8 cellular contexts compared by ENCODE assay signal in the genomic region with DNA sequence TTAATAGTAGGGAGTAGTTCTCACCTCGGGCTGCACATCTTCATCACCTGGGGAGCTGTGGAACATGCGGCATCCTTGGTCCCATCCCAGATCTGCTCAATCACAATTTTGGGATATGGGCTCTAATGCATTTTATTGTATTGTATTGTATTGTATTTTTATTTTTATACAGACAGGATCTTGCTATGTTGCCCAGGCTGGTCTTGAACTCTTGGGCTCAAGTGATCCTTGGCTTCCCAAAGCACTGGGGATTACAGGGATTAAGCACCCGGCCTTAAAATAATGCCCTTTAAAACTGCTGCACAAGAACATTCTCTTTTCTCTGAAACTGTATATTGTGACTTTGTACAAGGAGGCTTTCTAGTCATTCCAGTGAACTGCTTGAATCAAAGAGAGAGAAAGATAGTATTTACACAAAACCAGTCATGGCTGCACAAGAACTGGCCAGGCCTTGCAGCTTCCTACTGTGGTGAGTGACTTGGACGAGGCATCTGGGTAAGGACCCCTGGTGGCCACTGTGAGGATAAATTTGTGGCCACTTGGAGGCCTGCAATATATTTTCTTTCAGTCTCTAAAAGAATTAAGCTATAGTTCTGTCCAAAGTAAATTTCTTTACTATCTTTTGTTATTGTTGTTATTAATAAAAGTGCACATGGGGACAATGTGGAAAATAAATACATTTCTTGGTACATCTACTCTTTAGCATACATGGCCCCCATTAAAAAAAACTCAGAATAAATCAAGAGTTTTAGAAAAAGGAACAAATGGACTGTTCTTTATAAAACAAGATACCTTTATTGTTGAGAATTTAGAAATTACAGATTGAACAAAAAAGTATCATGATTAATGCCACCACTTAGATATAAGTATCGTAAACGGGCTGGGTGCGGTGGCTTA. TPM values are rescaled to one million over a fixed set of nuclear protein-coding genes. Genes with fewer than 3 reads are reported as not detected.
DNase-seq lines count a peak whose midpoint lies in the region; ATAC-seq and TF ChIP-seq lines count a peak whose summit lies in the region.

No MANE protein-coding gene starts in this region.

- intact Hi-C loops in uterus (cut with DNase I; ENCODE audit: low total_unique reads): loop anchor here (10.0 kb wide), 1 partner anchor 170 kb away; no protein-coding TSS in a partner anchor

- peak; percentile 65 for DNase-seq in CD1c-positive myeloid dendritic cell (ENCODE audit: extremely low spot score)
- DNase-seq in LNCaP clone FGC (ENCODE audit: low read depth): peak; percentile 70
- peak; percentile 62 to 79 for DNase-seq in SJSA1 (ENCODE audit: low read depth in 1 of 2, low spot score in 2 of 2)
- DNase-seq in activated naive CD4-positive, alpha-beta T cell treated with Interleukin-2 at 50 U/mL for 16 hours: peak; percentile 59
- DNase-seq in globus pallidus (ENCODE audit: low spot score): peak; percentile 76
- peak; percentile 82 for DNase-seq in pons (ENCODE audit: low spot score)
- DNase-seq in uterus: peak; percentile 43 to 53

- TF ChIP-seq CTCF in LNCaP clone FGC (IDR thresholded peaks at IDR 0.05; ENCODE audit: control insufficient read depth, extremely low read depth, insufficient read depth) (peak; percentile 72), uterus (IDR thresholded peaks at IDR 0.05) (peak; percentile 58 to 69 (median 64))

- H3K27me3 ChIP-seq in SJSA1 (replicated peaks): no peaks in the 10 kb centered on the region
- no peaks in the 10 kb centered on the region for H3K27me3 ChIP-seq in uterus

- no peak overlapping the region for H3K4me3 ChIP-seq in LNCaP clone FGC (ENCODE audit: low read depth, low read length)
- no peak overlapping the region for H3K4me3 ChIP-seq in SJSA1
- H3K4me3 ChIP-seq in uterus: no peak overlapping the region

- TF ChIP-seq POLR2A in uterus (IDR thresholded peaks at IDR 0.05): no peak

- ATAC-seq in GM19455 (IDR thresholded peaks at IDR 0.05; ENCODE audit: unreplicated experiment): peak; percentile 73

- H3K36me3 ChIP-seq in SJSA1 (peaks cover 35% of the 10 kb centered on the region), uterus (no peaks in the 10 kb centered on the region)

- H3K9me3 ChIP-seq in SJSA1 (replicated peaks) (no peaks in the 10 kb centered on the region), uterus (no peaks in the 10 kb centered on the region)

- H3K27ac ChIP-seq in SJSA1 (no peak overlapping the region), uterus (no peak overlapping the region)

- H3K4me1 ChIP-seq in SJSA1 (replicated peaks) (peaks cover 6% of the 10 kb centered on the region; the same call in 1 of the 2 replicates), uterus (no peaks in the 10 kb centered on the region)

RNA-seq across cellular contexts. Expression of a gene that starts 48.0 kb away (rescaled TPM):
- total RNA-seq in SJSA1 (2014; rRNA removed; shearing (Covaris generic)): 58.1 and 70.3 TPM in 2 replicates
- 10 to 100 TPM in 3 of 4 donors, 1 to 10 TPM in 1; 9.7 to 34.5 (median 19.6) TPM for total RNA-seq in uterus
